Comparison of ENCODE assay signal across 19 cellular contexts in genomic region chr1:93675931-93676330, GRCh38. TPM values are rescaled to one million over a fixed set of nuclear protein-coding genes. Genes with fewer than 3 reads are reported as not detected.
DNase-seq lines count a peak whose midpoint lies in the region; ATAC-seq and TF ChIP-seq lines count a peak whose summit lies in the region.
"Had no signal": no experiment of that assay in that cellular context is flagged by ENCODE, and none has a peak within 500 bp of the region (broad histone marks: within the 10 kb centered on the region; RNA-seq: fewer than 3 reads in every experiment).

No MANE protein-coding gene starts in this region.

- no peaks in the 10 kb centered on the region for H3K9me3 ChIP-seq in HCT116 (ENCODE audit: control insufficient read depth in 1 of 2, insufficient read depth in 1 of 2, low read depth in 1 of 2, low read length in 2 of 2)
- no peaks in the 10 kb centered on the region for H3K9me3 ChIP-seq in SK-N-SH
- H3K9me3 ChIP-seq in smooth muscle cell (replicated peaks; ENCODE audit: low read depth), result no peaks in the 10 kb centered on the region

- intact Hi-C loops in HCT116 (cut with micrococcal nuclease), result no loop called here

- BruUV-seq in HCT116 (replicated peaks; lab: Mats Ljungman, UMichigan), result no TSS peak

- DNase-seq in HCT116 (ENCODE audit: low read depth, low spot score) (no peak), SK-N-SH (no peak), fibroblast of villous mesenchyme (ENCODE audit: low read depth) (peak; percentile 34), smooth muscle cell (lab: John Stamatoyannopoulos, UW; ENCODE audit: unreplicated experiment) (no peak), NCI-H2107 (lab: John Stamatoyannopoulos, UW) (no peak), omental fat pad (ENCODE audit: low spot score) (no peak)
- DNase-seq: activated CD4-positive, alpha-beta T cell treated with anti-CD3 and anti-CD28 coated beads, Interleukin-2, amount 10 ng/mL, durations not matched to agents 7 days and 5 days; activated CD8-positive, alpha-beta memory T cell treated with anti-CD3 and anti-CD28 coated beads, Interleukin-2, amount 50 U/mL, for 48 hours; activated gamma-delta T cell treated with Interleukin-2 at 50 U/mL for 16 hours; amygdala; EL; hypothalamus; kidney; midbrain; NCI-H1105; NCI-H748 treated with DMSO at 0.1 percent for 48 hours; stimulated activated naive CD4-positive, alpha-beta T cell; SW 1271 had no signal

- TF ChIP-seq RAD21 in HCT116 (IDR thresholded peaks at IDR 0.05; ENCODE audit: low read depth), result no peak
- no peak for TF ChIP-seq RAD21 in SK-N-SH (IDR thresholded peaks at IDR 0.05; ENCODE audit: low read length)

- RAD21 ChIA-PET in HCT116 (lab: Charles Lee; ENCODE audit: low non-redundant PET in 1 of 2, low total read pairs in 2 of 2, uncharacterized antibody in 2 of 2, unreplicated experiment in 2 of 2), result no interaction called here

- no peak for TF ChIP-seq EP300 in SK-N-SH (IDR thresholded peaks at IDR 0.05; ENCODE audit: borderline replicate concordance in 1 of 2, low read depth in 1 of 2, low read length in 1 of 2)

- H3K27ac ChIP-seq in HCT116 (ENCODE audit: low read depth, low read length) (no peak overlapping the region), SK-N-SH (ENCODE audit: low read depth in 2 of 2, low read length in 1 of 2) (peak overlapping the region in 1 of 2 experiments; percentile 9; a peak in 1 of 4 replicates), smooth muscle cell (ENCODE audit: low read depth) (peak overlapping the region; percentile 31)

- H3K79me2 ChIP-seq in HCT116 (ENCODE audit: insufficient read depth, low read length) (peaks cover 98% of the 10 kb centered on the region), SK-N-SH (ENCODE audit: insufficient read depth) (peaks cover 100% of the 10 kb centered on the region), smooth muscle cell (ENCODE audit: low read depth) (peaks cover 86% of the 10 kb centered on the region)

- H4K20me1 ChIP-seq in HCT116 (ENCODE audit: insufficient read depth) (peaks cover 12% of the 10 kb centered on the region; the same call in 1 of the 2 replicates), SK-N-SH (ENCODE audit: insufficient read depth) (peaks cover 87% of the 10 kb centered on the region), smooth muscle cell (ENCODE audit: low read depth) (peaks cover 92% of the 10 kb centered on the region)

- H3K4me3 ChIP-seq in HCT116 (replicated peaks in 1 of 2; ENCODE audit: low read depth in 1 of 2, low read length in 2 of 2) (no peak overlapping the region), SK-N-SH (ENCODE audit: low read depth in 2 of 2, low read length in 1 of 2) (no peak overlapping the region), fibroblast of villous mesenchyme (ENCODE audit: low read depth, low read length) (no peak overlapping the region), smooth muscle cell (no peak overlapping the region)

- WGBS in SK-N-SH (ENCODE audit: low lambda C conversion rate), result 90% methylated on average over 5 of the region's 5 CpGs
- 39% methylated on average over 5 of the region's 5 CpGs for WGBS in smooth muscle cell (ENCODE audit: low lambda C conversion rate)

- no peak overlapping the region for H2AFZ ChIP-seq in HCT116 (ENCODE audit: low read depth, low read length, poor library complexity, severe bottlenecking)
- H2AFZ ChIP-seq in SK-N-SH (ENCODE audit: low read depth), result no peak overlapping the region
- no peak overlapping the region for H2AFZ ChIP-seq in smooth muscle cell (ENCODE audit: low read depth)

- peaks cover 22 to 70% of the 10 kb centered on the region in 2 experiments for H3K4me1 ChIP-seq in HCT116 (ENCODE audit: control insufficient read depth in 1 of 2, insufficient read depth in 2 of 2, low read length in 2 of 2)
- peaks cover 50 to 52% of the 10 kb centered on the region in 2 experiments for H3K4me1 ChIP-seq in SK-N-SH (ENCODE audit: control insufficient read depth in 1 of 2, insufficient read depth in 2 of 2, low read depth in 1 of 2, low read length in 1 of 2)
- peaks cover 35% of the 10 kb centered on the region for H3K4me1 ChIP-seq in smooth muscle cell (ENCODE audit: low read depth)

- CTCF ChIA-PET in HCT116 (lab: Charles Lee), result no interaction called here
- CTCF ChIA-PET in SK-N-SH (lab: Yijun Ruan, JAX), result interaction anchor here (1.0 to 1.3 kb wide), 2 partner anchors 46 to 140 kb away, joined by 3 to 5 read pairs; no protein-coding TSS in a partner anchor

- H3F3A ChIP-seq in SK-N-SH (replicated peaks; ENCODE audit: insufficient read depth) (peaks cover 62% of the 10 kb centered on the region), smooth muscle cell (ENCODE audit: low read depth) (peaks cover 52% of the 10 kb centered on the region)

- H3K4me2 ChIP-seq in HCT116 (ENCODE audit: low read length), result no peak overlapping the region
- peak overlapping the region; percentile 45; the same call in 1 of the 2 replicates for H3K4me2 ChIP-seq in SK-N-SH
- peak overlapping the region; percentile 50 for H3K4me2 ChIP-seq in smooth muscle cell

- POLR2A ChIA-PET in HCT116 (lab: Charles Lee) (no interaction called here), SK-N-SH (lab: Yijun Ruan, JAX) (no interaction called here)

- H3K36me3 ChIP-seq in HCT116 (ENCODE audit: control insufficient read depth in 1 of 2, insufficient read depth in 2 of 2, low read length in 2 of 2), result peaks cover 0 to 45% of the 10 kb centered on the region in 2 experiments; a peak in 2 of 4 replicates
- H3K36me3 ChIP-seq in SK-N-SH (replicated peaks in 1 of 2; ENCODE audit: control insufficient read depth in 1 of 2, insufficient read depth in 2 of 2, low read length in 1 of 2), result peaks cover 21 to 45% of the 10 kb centered on the region in 2 experiments
- H3K36me3 ChIP-seq in smooth muscle cell (ENCODE audit: low read depth), result peaks cover 4% of the 10 kb centered on the region

- H3K9me2 ChIP-seq in HCT116 (ENCODE audit: insufficient read depth) (no peaks in the 10 kb centered on the region), SK-N-SH (no peaks in the 10 kb centered on the region)

- no peaks in the 10 kb centered on the region for H3K27me3 ChIP-seq in HCT116 (ENCODE audit: insufficient read depth, low read length)
- H3K27me3 ChIP-seq in SK-N-SH (ENCODE audit: insufficient read depth), result no peaks in the 10 kb centered on the region
- H3K27me3 ChIP-seq in smooth muscle cell (ENCODE audit: low read depth), result no peaks in the 10 kb centered on the region

- TF ChIP-seq CTCF in HCT116 (IDR thresholded peaks at IDR 0.05 in 2 of 3, conservative IDR thresholded peaks at IDR 0.05 in 1 of 3; ENCODE audit: borderline replicate concordance in 1 of 3, insufficient read depth in 1 of 3, low read depth in 2 of 3, low read length in 2 of 3) (no peak), SK-N-SH (IDR thresholded peaks at IDR 0.05) (no peak), fibroblast of villous mesenchyme (IDR thresholded peaks at IDR 0.05; ENCODE audit: insufficient read depth, low read depth, low read length) (no peak), smooth muscle cell (IDR thresholded peaks at IDR 0.05; ENCODE audit: borderline replicate concordance, insufficient read depth, poor library complexity, severe bottlenecking) (no peak), omental fat pad (IDR thresholded peaks at IDR 0.05) (no peak)

- no peak for TF ChIP-seq POLR2A in HCT116 (IDR thresholded peaks at IDR 0.05; ENCODE audit: borderline replicate concordance, extremely low read depth, insufficient read depth, insufficient read length)

- no peak overlapping the region for H3K9ac ChIP-seq in HCT116 (ENCODE audit: low read length)
- 0 out of 2 replicates have a peak overlapping the region, but pooled peaks have one; percentile 3 for H3K9ac ChIP-seq in SK-N-SH
- no peak overlapping the region for H3K9ac ChIP-seq in smooth muscle cell (ENCODE audit: low read depth)

- no peak for ATAC-seq in HCT116
- ATAC-seq in GM21515 (IDR thresholded peaks at IDR 0.05; ENCODE audit: unreplicated experiment), result no peak
- ATAC-seq in omental fat pad (ENCODE audit: low FRiP score), result no peak

TF ChIP-seq in HCT116, 20 proteins besides CTCF, POLR2A, EP300 and RAD21:
- TF ChIP-seq JUND (IDR thresholded peaks at IDR 0.05), result no peak
- 0 out of 2 replicates have a peak, but pooled peaks have one; percentile 8 for TF ChIP-seq POLR2AphosphoS5 (IDR thresholded peaks at IDR 0.05; ENCODE audit: low read depth, low read length)
- TF ChIP-seq ELF1 (IDR thresholded peaks at IDR 0.05; ENCODE audit: borderline replicate concordance, low read depth), result no peak
TF ChIP-seq in HCT116: peak in this region for 1.

TF ChIP-seq in SK-N-SH, 30 proteins besides CTCF, POLR2A, EP300 and RAD21:
- no peak for TF ChIP-seq NFIC (IDR thresholded peaks at IDR 0.05; ENCODE audit: borderline replicate concordance)
- no peak for TF ChIP-seq JUND (IDR thresholded peaks at IDR 0.05)

RNA-seq across cellular contexts. Expression of gene BCAR3, which starts 5.7 kb away (rescaled TPM):
- total RNA-seq in HCT116 (2021; ENCODE audit: unreplicated experiment) (24.5 TPM), fibroblast of villous mesenchyme (32.0 and 36.4 TPM in 2 replicates), smooth muscle cell (24.9 and 25.6 TPM in 2 replicates), omental fat pad (10 to 100 TPM; 43.7 to 73.5 (median 45.8) TPM)
- polyA plus RNA-seq in HCT116 (2012), result 43.6 and 47.9 TPM in 2 replicates
- polyA plus RNA-seq in SK-N-SH (2012; rRNA removed) (49.2 and 58.4 TPM in 2 replicates), smooth muscle cell (21.4 and 26.7 TPM in 2 replicates)
- polyA plus RNA-seq in SK-N-SH (2012; cell fraction: cytosol; rRNA removed), result 40.2 and 48.4 TPM in 2 replicates
- 59.5 and 69.2 TPM in 2 replicates for polyA plus RNA-seq in SK-N-SH (2012; cell fraction: nucleus; rRNA removed)

Comparison
In these comparisons a context has a peak if more than half of its experiments do, and no peak if none do; other contexts are left out.
1. Of the 11 proteins assayed by ChIP-seq in both SK-N-SH and HCT116: peak only in SK-N-SH: none; only in HCT116: POLR2AphosphoS5; in both: none; in neither: 10.